In genomic region chr12:46207644-46208043, GRCh38 we compare ENCODE assay signal across 15 cellular contexts.
A peak's percentile ranks its signal among the peaks of the same experiment; 100 is the strongest.
DNase-seq lines count a peak whose midpoint lies in the region; ATAC-seq and TF ChIP-seq lines count a peak whose summit lies in the region.
"Had no signal": no experiment of that assay in that cellular context is flagged by ENCODE, and none has a peak within 500 bp of the region (broad histone marks: within the 10 kb centered on the region; RNA-seq: fewer than 3 reads in every experiment).

No MANE protein-coding gene starts in this region.

- H4K8ac ChIP-seq in mesendoderm (ENCODE audit: low read depth, low read length): no peak overlapping the region

- intact Hi-C loops in left ventricle myocardium superior (cut with micrococcal nuclease): loop anchor here (10.0 kb wide), 1 partner anchor 57 kb away; the partner anchor contains the start of gene SLC38A1

- peaks cover 40% of the 10 kb centered on the region for H3K4me1 Mint-ChIP-seq in stimulated activated effector memory CD8-positive, alpha-beta T cell treated with anti-CD3 and anti-CD28 coated beads, Interleukin-12 subunit alpha, Interleukin-12 subunit beta, amount 100 ng/mL, for 72 hours

- H4K5ac ChIP-seq in mesendoderm (ENCODE audit: low read length): no peak overlapping the region

- no peak overlapping the region for H2AK5ac ChIP-seq in mesendoderm (ENCODE audit: low read length)

- no peak overlapping the region for H3K9ac ChIP-seq in mesendoderm (ENCODE audit: low read length)

- H3K4me2 ChIP-seq in mesendoderm (ENCODE audit: low read length): no peak overlapping the region

- no peaks in the 10 kb centered on the region for H3K9me3 ChIP-seq in cardiac muscle cell (ENCODE audit: low read depth)

- no peaks in the 10 kb centered on the region for H3K9me3 Mint-ChIP-seq in activated naive CD4-positive, alpha-beta T cell treated with anti-CD3 and anti-CD28 coated beads, Interleukin-2, amount 50 U/mL, for 72 hours
- no peaks in the 10 kb centered on the region for H3K9me3 Mint-ChIP-seq in stimulated activated effector memory CD8-positive, alpha-beta T cell treated with anti-CD3 and anti-CD28 coated beads, Interleukin-12 subunit alpha, Interleukin-12 subunit beta, amount 100 ng/mL, for 72 hours

- peak overlapping the region; percentile 82 for H3K27ac ChIP-seq in cardiac muscle cell
- H3K27ac ChIP-seq in mesendoderm (ENCODE audit: low read depth, low read length): no peak overlapping the region
- H3K27ac ChIP-seq: epithelial cell of prostate had no signal

- peaks cover 21% of the 10 kb centered on the region for H3K36me3 ChIP-seq in cardiac muscle cell
- H3K36me3 ChIP-seq in mesendoderm (ENCODE audit: control insufficient read depth, insufficient read depth, low read length): peaks cover 5% of the 10 kb centered on the region

- peaks cover 59% of the 10 kb centered on the region for H3K4me1 ChIP-seq in cardiac muscle cell (ENCODE audit: low read depth)
- H3K4me1 ChIP-seq in mesendoderm (ENCODE audit: control insufficient read depth, low read depth, low read length): peaks cover 4% of the 10 kb centered on the region

- no peak for ATAC-seq in left ventricle myocardium superior
- peak; percentile 53 for ATAC-seq in HG02610 (IDR thresholded peaks at IDR 0.05; ENCODE audit: unreplicated experiment)
- ATAC-seq in activated naive CD4-positive, alpha-beta T cell treated with anti-CD3 and anti-CD28 coated beads, Interleukin-2, amount 50 U/mL, for 72 hours: no peak
- no peak for ATAC-seq in stimulated activated effector memory CD8-positive, alpha-beta T cell treated with anti-CD3 and anti-CD28 coated beads, Interleukin-12 subunit alpha, Interleukin-12 subunit beta, amount 100 ng/mL, for 72 hours

- no peak for TF ChIP-seq CTCF in cardiac muscle cell (IDR thresholded peaks at IDR 0.05; ENCODE audit: low read depth, low read length)

- H3K18ac ChIP-seq in mesendoderm (ENCODE audit: low read length): no peak overlapping the region

- no peak overlapping the region for H3K4me3 ChIP-seq in cardiac muscle cell
- H3K4me3 ChIP-seq in mesendoderm (ENCODE audit: low read length): no peak overlapping the region

- H3K23ac ChIP-seq in mesendoderm (ENCODE audit: low read length): no peak overlapping the region

- H3K79me2 ChIP-seq in mesendoderm (ENCODE audit: control insufficient read depth, insufficient read depth, low read length): peaks cover 9% of the 10 kb centered on the region

- no peak overlapping the region for H3K4ac ChIP-seq in mesendoderm (ENCODE audit: low read depth, low read length)

- no peak overlapping the region for H2BK5ac ChIP-seq in mesendoderm (ENCODE audit: low read length)

- H3K79me1 ChIP-seq in mesendoderm (ENCODE audit: low read length): peaks cover 13% of the 10 kb centered on the region

- no peak overlapping the region for H3K56ac ChIP-seq in mesendoderm (ENCODE audit: low read length)

- H3K4me3 Mint-ChIP-seq in stimulated activated effector memory CD8-positive, alpha-beta T cell treated with anti-CD3 and anti-CD28 coated beads, Interleukin-12 subunit alpha, Interleukin-12 subunit beta, amount 100 ng/mL, for 72 hours: no peak overlapping the region

- no peak overlapping the region for H2BK120ac ChIP-seq in mesendoderm (ENCODE audit: low read depth, low read length)

- no peak for DNase-seq in cardiac muscle cell (ENCODE audit: low read depth in 1 of 2, low spot score in 1 of 2)
- DNase-seq in left ventricle myocardium superior: no peak
- DNase-seq in activated naive CD4-positive, alpha-beta T cell treated with anti-CD3 and anti-CD28 coated beads, Interleukin-2, amount 50 U/mL, for 72 hours (ENCODE audit: low spot score in 2 of 2): no peak
- no peak for DNase-seq in stimulated activated effector memory CD8-positive, alpha-beta T cell treated with anti-CD3 and anti-CD28 coated beads, Interleukin-12 subunit alpha, Interleukin-12 subunit beta, amount 100 ng/mL, for 72 hours (ENCODE audit: low spot score in 2 of 2)
- no peak for DNase-seq in mesendoderm
- no peak for DNase-seq in NCI-H510A (lab: John Stamatoyannopoulos, UW)
- DNase-seq in ecto neural progenitor cell (ENCODE audit: low spot score): no peak
- DNase-seq: amygdala; DMS 273 treated with DMSO at 0.1 percent for 48 hours; glutamatergic neuron; NCI-H2081 treated with DMSO at 0.1 percent for 48 hours; posterior cingulate gyrus; stimulated activated CD4-positive, alpha-beta T cell treated with anti-CD3 and anti-CD28 coated beads, Interleukin-15, amount 100 ng/mL, for 24 hours had no signal

- H3K36me3 Mint-ChIP-seq in activated naive CD4-positive, alpha-beta T cell treated with anti-CD3 and anti-CD28 coated beads, Interleukin-2, amount 50 U/mL, for 72 hours: peaks cover 25 to 60% of the 10 kb centered on the region in 2 donors
- peaks cover 98% of the 10 kb centered on the region for H3K36me3 Mint-ChIP-seq in stimulated activated effector memory CD8-positive, alpha-beta T cell treated with anti-CD3 and anti-CD28 coated beads, Interleukin-12 subunit alpha, Interleukin-12 subunit beta, amount 100 ng/mL, for 72 hours

- H2BK15ac ChIP-seq in mesendoderm (replicated peaks; ENCODE audit: low read depth): no peak overlapping the region

- H3K27me3 ChIP-seq in cardiac muscle cell (no peaks in the 10 kb centered on the region), mesendoderm (ENCODE audit: insufficient read depth, low read length, poor library complexity) (no peaks in the 10 kb centered on the region)

- peak overlapping the region; percentile 20 to 96 for H3K27ac Mint-ChIP-seq in activated naive CD4-positive, alpha-beta T cell treated with anti-CD3 and anti-CD28 coated beads, Interleukin-2, amount 50 U/mL, for 72 hours
- H3K27ac Mint-ChIP-seq in stimulated activated effector memory CD8-positive, alpha-beta T cell treated with anti-CD3 and anti-CD28 coated beads, Interleukin-12 subunit alpha, Interleukin-12 subunit beta, amount 100 ng/mL, for 72 hours: peak overlapping the region; percentile 14
